In genomic region chr16:88789593-88789992, GRCh38 we compare ENCODE assay signal across 12 cellular contexts. TPM values are rescaled to one million over a fixed set of nuclear protein-coding genes. Genes with fewer than 3 reads are reported as not detected.
DNase-seq lines count a peak whose midpoint lies in the region; ATAC-seq, FAIRE-seq and TF ChIP-seq lines count a peak whose summit lies in the region.
"Had no signal": no experiment of that assay in that cellular context is flagged by ENCODE, and none has a peak within 500 bp of the region (broad histone marks: within the 10 kb centered on the region; RNA-seq: fewer than 3 reads in every experiment).

No MANE protein-coding gene starts in this region.

- no peaks in the 10 kb centered on the region for H4K20me1 ChIP-seq in BLaER1

- peak overlapping the region; percentile 86 for H3K27ac ChIP-seq in BLaER1
- H3K27ac ChIP-seq: PC-9 had no signal

- H3K4me3 ChIP-seq in BLaER1: no peak overlapping the region
- H3K4me3 ChIP-seq: PC-9 had no signal

- H3K4me1 ChIP-seq in BLaER1: peaks cover 89% of the 10 kb centered on the region

- H3K4me2 ChIP-seq in BLaER1: peak overlapping the region; percentile 99
- H3K4me2 ChIP-seq: PC-9 had no signal

- H3K9ac ChIP-seq in BLaER1: peak overlapping the region; percentile 75

- no peaks in the 10 kb centered on the region for H3K9me3 ChIP-seq in BLaER1

- no peak for TF ChIP-seq POLR2A in GM12891 (IDR thresholded peaks at IDR 0.05; ENCODE audit: low read depth, low read length)

- H3K27me3 ChIP-seq in BLaER1: no peaks in the 10 kb centered on the region

- no peak for ATAC-seq in GM21515 (IDR thresholded peaks at IDR 0.05; ENCODE audit: unreplicated experiment)
- ATAC-seq in GM18502 (IDR thresholded peaks at IDR 0.05; ENCODE audit: poor library complexity, unreplicated experiment): no peak
- ATAC-seq: stimulated activated naive CD8-positive, alpha-beta T cell treated with anti-CD3 and anti-CD28 coated beads, Interleukin-15, amount 100 ng/mL, for 72 hours had no signal

- no peaks in the 10 kb centered on the region for H3K36me3 ChIP-seq in BLaER1

- FAIRE-seq in GM12891 (lab: Jason Lieb, UNC): no peak

- DNase-seq in GM12891 (ENCODE audit: insufficient read length, low spot score): no peak
- peak; percentile 29 for DNase-seq in SKM-1 (lab: John Stamatoyannopoulos, UW; ENCODE audit: unreplicated experiment)
- peak; percentile 62 for DNase-seq in medulla oblongata (ENCODE audit: extremely low spot score)
- DNase-seq in stimulated activated CD4-positive, alpha-beta T cell treated with anti-CD3 and anti-CD28 coated beads, Interleukin-4, amount 100 ng/mL, for 1 hour: no peak
- DNase-seq in OCI-M2 (lab: John Stamatoyannopoulos, UW; ENCODE audit: unreplicated experiment): no peak
- DNase-seq: activated CD8-positive, alpha-beta memory T cell treated with anti-CD3 and anti-CD28 coated beads, Interleukin-2, amount 50 U/mL, for 4 hours; PC-9; stimulated activated CD4-positive, alpha-beta T cell treated with anti-CD3 and anti-CD28 coated beads, Interleukin-4, amount 100 ng/mL, for 24 hours; stimulated activated naive CD8-positive, alpha-beta T cell treated with anti-CD3 and anti-CD28 coated beads, Interleukin-15, amount 100 ng/mL, for 72 hours had no signal

TF ChIP-seq in GM12891, 5 proteins besides CTCF, POLR2A, EP300 and RAD21:
- peak; percentile 49 for TF ChIP-seq SPI1 (IDR thresholded peaks at IDR 0.05; ENCODE audit: low read depth, low read length)
- no peak for TF ChIP-seq POU2F2 (IDR thresholded peaks at IDR 0.05; ENCODE audit: low read depth, low read length)

RNA-seq across cellular contexts. Expression of gene PIEZO1, which starts 4.6 kb away (rescaled TPM):
- polyA plus RNA-seq in GM12891 (2012; ENCODE audit: low read depth, missing spikeins): 67.7 TPM

RNA-seq across cellular contexts. Expression of gene CDT1, which starts 14.0 kb away (rescaled TPM):
- polyA plus RNA-seq in GM12891 (2012; ENCODE audit: low read depth, missing spikeins): 29.8 TPM

RNA-seq across cellular contexts. Expression of gene APRT, which starts 22.1 kb away (rescaled TPM):
- polyA plus RNA-seq in GM12891 (2012; ENCODE audit: low read depth, missing spikeins): 182 TPM

Comparison
In these comparisons a context has a peak if more than half of its experiments do, and no peak if none do; other contexts are left out.
1. DNase-seq: peak in SKM-1 (single experiment) and medulla oblongata (single experiment); none in GM12891 (single experiment), stimulated activated CD4-positive, alpha-beta T cell treated with anti-CD3 and anti-CD28 coated beads, Interleukin-4, amount 100 ng/mL, for 1 hour (single experiment) and OCI-M2 (single experiment).